8 cellular contexts compared by ENCODE assay signal in the genomic region with DNA sequence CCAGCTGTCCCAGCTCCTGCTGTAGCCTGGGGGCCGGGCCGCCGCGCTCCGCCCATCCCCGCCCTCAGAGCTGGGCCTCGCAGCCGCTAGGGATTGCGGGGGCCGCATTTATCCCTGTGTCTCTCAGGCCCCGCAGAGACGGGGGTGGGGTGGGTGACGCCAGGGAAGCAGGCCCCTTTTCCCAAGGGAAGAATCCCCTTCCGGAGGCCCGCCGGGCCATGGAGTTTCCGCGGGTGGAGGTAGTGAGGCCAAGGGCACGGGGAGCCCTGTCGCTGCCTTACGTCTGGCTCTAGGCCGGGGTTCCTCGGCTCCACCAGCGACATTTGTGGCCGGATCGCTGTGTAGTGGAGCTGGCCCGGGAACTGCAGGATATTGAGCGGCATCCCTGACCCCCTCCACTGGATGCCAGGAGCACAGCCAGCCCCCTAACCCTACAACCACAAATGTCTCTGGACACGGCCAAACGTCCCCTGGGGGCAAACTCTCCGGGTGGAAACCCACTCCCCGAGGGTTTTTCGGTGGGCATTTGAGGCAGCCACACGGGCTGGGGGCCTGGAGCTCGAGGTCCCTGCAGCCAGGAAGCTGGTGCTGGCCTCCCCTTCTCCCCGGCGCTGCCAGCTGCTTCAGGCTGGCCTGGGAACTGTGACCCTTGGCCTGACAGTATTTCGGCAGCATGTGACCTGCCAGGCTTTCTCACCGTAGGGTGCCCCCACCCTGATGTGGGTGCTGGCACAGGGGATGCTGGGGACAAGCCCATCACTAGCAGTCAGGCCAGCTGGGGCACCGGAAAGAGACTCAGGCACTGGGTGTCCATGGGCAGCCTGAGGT. TPM values are rescaled to one million over a fixed set of nuclear protein-coding genes. Genes with fewer than 3 reads are reported as not detected.
DNase-seq lines count a peak whose midpoint lies in the region; ATAC-seq and TF ChIP-seq lines count a peak whose summit lies in the region.

No MANE protein-coding gene starts in this region.

- peak; percentile 9 to 66 for ATAC-seq in CD4-positive, CD25-positive, alpha-beta regulatory T cell (ENCODE audit: low read depth in 2 of 2)
- ATAC-seq in GM19043 (IDR thresholded peaks at IDR 0.05; ENCODE audit: low read depth, unreplicated experiment) (peak; percentile 31), HG03280 (IDR thresholded peaks at IDR 0.05; ENCODE audit: unreplicated experiment) (peak; percentile 38), lung (ENCODE audit: insufficient read depth, low FRiP score) (peak; percentile 14)

- 14 to 20% methylated on average over 37 to 40 of the region's 40 CpGs for WGBS in lung, 2 donors

- peak overlapping the region in 1 of 4 donors; percentile 54 for H3K4me3 Mint-ChIP-seq in CD4-positive, CD25-positive, alpha-beta regulatory T cell

- peak in 47 of 56 donors; percentile 4 to 60 (median 37) for TF ChIP-seq CTCF in dorsolateral prefrontal cortex (IDR thresholded peaks at IDR 0.05 in 54 of 56, conservative IDR thresholded peaks at IDR 0.05 in 2 of 56; ENCODE audit: low read depth in 1 of 56, partially characterized antibody in 56 of 56)
- TF ChIP-seq CTCF in lung (IDR thresholded peaks at IDR 0.05; ENCODE audit: control extremely low read depth, extremely low read depth): no peak

- H3K4me3 ChIP-seq in CD4-positive, CD25-positive, alpha-beta regulatory T cell (ENCODE audit: low read depth, low read length): no peak overlapping the region
- H3K4me3 ChIP-seq in dorsolateral prefrontal cortex (peak overlapping the region; percentile 21 to 71 (median 56)), lung (no peak overlapping the region)

- peaks cover 0 to 11% (median under 1%) of the 10 kb centered on the region in 4 donors for H3K4me1 Mint-ChIP-seq in CD4-positive, CD25-positive, alpha-beta regulatory T cell

- H3K27ac Mint-ChIP-seq in CD4-positive, CD25-positive, alpha-beta regulatory T cell: no peak overlapping the region

- peaks cover 4% of the 10 kb centered on the region for H3K4me1 ChIP-seq in CD4-positive, CD25-positive, alpha-beta regulatory T cell (ENCODE audit: control insufficient read depth, insufficient read depth, low read length, poor library complexity, severe bottlenecking)
- peaks cover 7 to 28% of the 10 kb centered on the region in 2 donors for H3K4me1 ChIP-seq in lung (ENCODE audit: control insufficient read depth in 2 of 2, insufficient read depth in 2 of 2, low read length in 2 of 2)

- DNase-seq in CD4-positive, CD25-positive, alpha-beta regulatory T cell: peak in 1 of 3 donors; percentile 28
- DNase-seq in dorsolateral prefrontal cortex: peak in 9 of 10 donors; percentile 76 to 90 (median 84)
- no peak for DNase-seq in lung (ENCODE audit: low spot score)
- DNase-seq in substantia nigra (lab: John Stamatoyannopoulos, UW): peak in 42 of 49 donors; percentile 44 to 92 (median 78)
- no peak for DNase-seq in LoVo (ENCODE audit: low spot score)

- intact Hi-C loops in dorsolateral prefrontal cortex (cut with DNase I): loop anchor here (5.0 to 10.0 kb wide), 3 partner anchors 38 to 240 kb away; partner anchors contain the start of gene TTYH2 (in 1 of the 2)

- no peaks in the 10 kb centered on the region for H3K36me3 ChIP-seq in CD4-positive, CD25-positive, alpha-beta regulatory T cell (ENCODE audit: control insufficient read depth, insufficient read depth, low read length)
- no peaks in the 10 kb centered on the region for H3K36me3 ChIP-seq in lung (ENCODE audit: control insufficient read depth in 2 of 2, insufficient read depth in 2 of 2, low read length in 2 of 2)

- no peaks in the 10 kb centered on the region for H3K9me3 Mint-ChIP-seq in CD4-positive, CD25-positive, alpha-beta regulatory T cell

- H3K27me3 ChIP-seq in CD4-positive, CD25-positive, alpha-beta regulatory T cell (ENCODE audit: control insufficient read depth, insufficient read depth, low read length): no peaks in the 10 kb centered on the region
- H3K27me3 ChIP-seq in dorsolateral prefrontal cortex (no peaks in the 10 kb centered on the region), lung (ENCODE audit: control insufficient read depth, insufficient read depth) (no peaks in the 10 kb centered on the region)

- no peaks in the 10 kb centered on the region for H3K36me3 Mint-ChIP-seq in CD4-positive, CD25-positive, alpha-beta regulatory T cell

- no peak overlapping the region for H3K27ac ChIP-seq in CD4-positive, CD25-positive, alpha-beta regulatory T cell (ENCODE audit: insufficient read depth, low read length, poor library complexity, severe bottlenecking)
- H3K27ac ChIP-seq in dorsolateral prefrontal cortex: peak overlapping the region; percentile 58 to 97 (median 88)
- H3K27ac ChIP-seq in lung (ENCODE audit: low read depth in 1 of 2, low read length in 1 of 2): peak overlapping the region; percentile 86 to 93
- peak overlapping the region; percentile 85 for H3K27ac ChIP-seq in substantia nigra (ENCODE audit: low read depth, low read length, poor library complexity, severe bottlenecking)

- H3K9me3 ChIP-seq in CD4-positive, CD25-positive, alpha-beta regulatory T cell (ENCODE audit: control insufficient read depth in 2 of 2, low read length in 2 of 2): no peaks in the 10 kb centered on the region
- no peaks in the 10 kb centered on the region for H3K9me3 ChIP-seq in lung (ENCODE audit: control insufficient read depth in 2 of 2, insufficient read depth in 1 of 2, low read length in 1 of 2)

- peaks cover 53% of the 10 kb centered on the region for H3K27me3 Mint-ChIP-seq in CD4-positive, CD25-positive, alpha-beta regulatory T cell

TF ChIP-seq in PFSK-1, 5 proteins besides CTCF, POLR2A, EP300 and RAD21:
- TF ChIP-seq TAF1 (IDR thresholded peaks at IDR 0.05; ENCODE audit: borderline replicate concordance, insufficient read depth, low read length): no peak
- TF ChIP-seq FOXP2 (optimal IDR thresholded peaks at IDR 0.05; ENCODE audit: borderline replicate concordance, extremely low read depth, extremely low read length, insufficient read depth): peak; percentile 15
- no peak for TF ChIP-seq POLR2AphosphoS5 (IDR thresholded peaks at IDR 0.05; ENCODE audit: low read depth, low read length)
- TF ChIP-seq SIN3A (IDR thresholded peaks at IDR 0.05; ENCODE audit: borderline replicate concordance, insufficient read depth, low read length): no peak
- TF ChIP-seq, protein P1, sequence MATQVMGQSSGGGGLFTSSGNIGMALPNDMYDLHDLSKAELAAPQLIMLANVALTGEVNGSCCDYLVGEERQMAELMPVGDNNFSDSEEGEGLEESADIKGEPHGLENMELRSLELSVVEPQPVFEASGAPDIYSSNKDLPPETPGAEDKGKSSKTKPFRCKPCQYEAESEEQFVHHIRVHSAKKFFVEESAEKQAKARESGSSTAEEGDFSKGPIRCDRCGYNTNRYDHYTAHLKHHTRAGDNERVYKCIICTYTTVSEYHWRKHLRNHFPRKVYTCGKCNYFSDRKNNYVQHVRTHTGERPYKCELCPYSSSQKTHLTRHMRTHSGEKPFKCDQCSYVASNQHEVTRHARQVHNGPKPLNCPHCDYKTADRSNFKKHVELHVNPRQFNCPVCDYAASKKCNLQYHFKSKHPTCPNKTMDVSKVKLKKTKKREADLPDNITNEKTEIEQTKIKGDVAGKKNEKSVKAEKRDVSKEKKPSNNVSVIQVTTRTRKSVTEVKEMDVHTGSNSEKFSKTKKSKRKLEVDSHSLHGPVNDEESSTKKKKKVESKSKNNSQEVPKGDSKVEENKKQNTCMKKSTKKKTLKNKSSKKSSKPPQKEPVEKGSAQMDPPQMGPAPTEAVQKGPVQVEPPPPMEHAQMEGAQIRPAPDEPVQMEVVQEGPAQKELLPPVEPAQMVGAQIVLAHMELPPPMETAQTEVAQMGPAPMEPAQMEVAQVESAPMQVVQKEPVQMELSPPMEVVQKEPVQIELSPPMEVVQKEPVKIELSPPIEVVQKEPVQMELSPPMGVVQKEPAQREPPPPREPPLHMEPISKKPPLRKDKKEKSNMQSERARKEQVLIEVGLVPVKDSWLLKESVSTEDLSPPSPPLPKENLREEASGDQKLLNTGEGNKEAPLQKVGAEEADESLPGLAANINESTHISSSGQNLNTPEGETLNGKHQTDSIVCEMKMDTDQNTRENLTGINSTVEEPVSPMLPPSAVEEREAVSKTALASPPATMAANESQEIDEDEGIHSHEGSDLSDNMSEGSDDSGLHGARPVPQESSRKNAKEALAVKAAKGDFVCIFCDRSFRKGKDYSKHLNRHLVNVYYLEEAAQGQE (IDR thresholded peaks at IDR 0.05; ENCODE audit: insufficient read depth in 1 of 2, low read depth in 2 of 2, low read length in 2 of 2): no peak

RNA-seq across cellular contexts. Expression of gene CD300A, which starts 12.0 kb away (rescaled TPM):
- total RNA-seq in CD4-positive, CD25-positive, alpha-beta regulatory T cell: 4.8 TPM
- polyA plus RNA-seq in CD4-positive, CD25-positive, alpha-beta regulatory T cell: 1 to 10 TPM in 3 of 4 donors, under 1 TPM in 1; 0.39 to 3.0 (median 2.1) TPM
- not detected for polyA plus RNA-seq in PFSK-1 (2012; ENCODE audit: insufficient read length, low read depth)
- 10 to 100 TPM in 17 of 120 experiments, 1 to 10 TPM in 103; 1.1 to 21.1 (median 5.5) TPM for total RNA-seq in dorsolateral prefrontal cortex
- 10 to 100 TPM; 12.9 to 21.0 TPM for total RNA-seq in lung
- 10 to 100 TPM in 1 of 2 donors, 1 to 10 TPM in 1; 8.0 to 66.3 TPM for polyA plus RNA-seq in lung

RNA-seq across cellular contexts. Expression of gene GPRC5C, which starts 22.5 kb away (rescaled TPM):
- total RNA-seq in CD4-positive, CD25-positive, alpha-beta regulatory T cell: not detected
- polyA plus RNA-seq in CD4-positive, CD25-positive, alpha-beta regulatory T cell: not detected
- 9.5 TPM for polyA plus RNA-seq in PFSK-1 (2012; ENCODE audit: insufficient read length, low read depth)
- total RNA-seq in dorsolateral prefrontal cortex (10 to 100 TPM in 111 of 120 experiments, 1 to 10 TPM in 9; 5.4 to 38.5 (median 15.7) TPM), lung (10 to 100 TPM; 77.5 to 81.4 TPM)
- polyA plus RNA-seq in lung: 10 to 100 TPM; 41.9 to 54.6 TPM

Comparison
In these comparisons a context has a peak if more than half of its experiments do, and no peak if none do; other contexts are left out.
1. DNase-seq: peak in dorsolateral prefrontal cortex (9 of 10) and substantia nigra (42 of 49); none in lung (single experiment) and LoVo (single experiment).
2. H3K4me3 ChIP-seq: peak in dorsolateral prefrontal cortex (59 of 59); none in CD4-positive, CD25-positive, alpha-beta regulatory T cell (single experiment) and lung (single experiment).
3. Peak in every context shown above with its lines, with median percentiles within 50 percentile points of each other: ATAC-seq.